In the genomic region with DNA sequence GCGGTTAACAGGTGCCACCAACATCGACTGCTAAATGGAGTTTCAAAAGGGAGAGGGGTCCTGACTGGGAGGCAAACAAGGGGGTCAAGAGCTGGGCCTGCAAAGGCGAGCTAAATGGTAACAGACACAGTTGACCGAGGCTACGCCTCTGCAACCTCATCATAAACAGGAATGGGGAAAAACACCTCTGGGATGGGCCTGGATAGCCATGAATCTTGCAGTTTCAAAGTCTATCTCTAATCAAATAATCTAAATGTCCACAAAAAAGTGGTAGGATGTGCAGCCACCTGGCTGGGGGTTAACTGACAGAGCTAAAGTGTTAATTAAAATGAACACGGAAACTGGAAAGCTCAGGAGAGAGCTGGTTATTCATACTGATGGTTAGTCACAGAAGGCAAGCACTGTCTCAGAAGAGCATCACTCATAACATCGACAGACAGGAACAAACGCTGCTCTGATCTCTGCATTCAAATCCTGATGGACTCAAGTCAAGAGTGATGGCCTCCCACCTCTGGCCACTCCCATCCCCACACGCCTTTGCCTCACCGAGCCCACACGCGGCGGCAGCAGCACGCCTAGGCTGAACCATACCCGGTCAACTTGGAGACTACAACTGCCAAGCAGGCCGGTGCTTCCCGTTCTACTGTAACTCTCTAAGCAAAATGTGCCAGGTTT, we compare ENCODE assay signal across 16 cellular contexts. TPM values are rescaled to one million over a fixed set of nuclear protein-coding genes. Genes with fewer than 3 reads are reported as not detected.
DNase-seq lines count a peak whose midpoint lies in the region; ATAC-seq and TF ChIP-seq lines count a peak whose summit lies in the region.
"Had no signal": no experiment of that assay in that cellular context is flagged by ENCODE, and none has a peak within 500 bp of the region (broad histone marks: within the 10 kb centered on the region; RNA-seq: fewer than 3 reads in every experiment).

No MANE protein-coding gene starts in this region.

- H3K27me3 Mint-ChIP-seq in activated T-cell treated with anti-CD3 and anti-CD28 coated beads, Interleukin-2, amount 50 U/mL, for 24 hours = no peaks in the 10 kb centered on the region
- no peaks in the 10 kb centered on the region for H3K27me3 Mint-ChIP-seq in WTC11 (ENCODE audit: low read depth)
- H3K27me3 Mint-ChIP-seq in immature natural killer cell (ENCODE audit: low read depth in 3 of 3) = peaks cover 0 to 4% (median 3%) of the 10 kb centered on the region in 3 donors
- H3K27me3 Mint-ChIP-seq: activated naive CD4-positive, alpha-beta T cell treated with anti-CD3 and anti-CD28 coated beads, Interleukin-2, amount 10 ng/mL, durations not matched to agents 7 days and 5 days; IgD-negative memory B cell had no signal

- POLR2A ChIA-PET in WTC11 (lab: Charles Lee) = interaction anchor here (1.5 kb wide), 1 partner anchor 11 kb away, joined by 3 read pairs; no protein-coding TSS in a partner anchor

- no peak overlapping the region for H3K4me3 Mint-ChIP-seq in activated T-cell treated with anti-CD3 and anti-CD28 coated beads, Interleukin-2, amount 50 U/mL, for 24 hours
- H3K4me3 Mint-ChIP-seq in WTC11 (no peak overlapping the region), immature natural killer cell (peak overlapping the region; percentile 59 to 79 (median 68))
- H3K4me3 Mint-ChIP-seq in stimulated activated effector memory CD8-positive, alpha-beta T cell treated with anti-CD3 and anti-CD28 coated beads, Interleukin-12 subunit alpha, Interleukin-12 subunit beta, amount 100 ng/mL, for 72 hours = peak overlapping the region; percentile 3
- H3K4me3 Mint-ChIP-seq: activated naive CD4-positive, alpha-beta T cell treated with anti-CD3 and anti-CD28 coated beads, Interleukin-2, amount 10 ng/mL, durations not matched to agents 7 days and 5 days had no signal

- peaks cover 11% of the 10 kb centered on the region for H3K36me3 Mint-ChIP-seq in activated T-cell treated with anti-CD3 and anti-CD28 coated beads, Interleukin-2, amount 50 U/mL, for 24 hours (ENCODE audit: low read depth)
- H3K36me3 Mint-ChIP-seq in WTC11 = no peaks in the 10 kb centered on the region
- peaks cover 0 to 4% (median 3%) of the 10 kb centered on the region in 3 donors for H3K36me3 Mint-ChIP-seq in immature natural killer cell
- H3K36me3 Mint-ChIP-seq in stimulated activated effector memory CD8-positive, alpha-beta T cell treated with anti-CD3 and anti-CD28 coated beads, Interleukin-12 subunit alpha, Interleukin-12 subunit beta, amount 100 ng/mL, for 72 hours = no peaks in the 10 kb centered on the region

- H3K9me3 Mint-ChIP-seq in activated T-cell treated with anti-CD3 and anti-CD28 coated beads, Interleukin-2, amount 50 U/mL, for 24 hours = no peaks in the 10 kb centered on the region
- H3K9me3 Mint-ChIP-seq in WTC11 = no peaks in the 10 kb centered on the region
- no peaks in the 10 kb centered on the region for H3K9me3 Mint-ChIP-seq in immature natural killer cell
- no peaks in the 10 kb centered on the region for H3K9me3 Mint-ChIP-seq in stimulated activated effector memory CD8-positive, alpha-beta T cell treated with anti-CD3 and anti-CD28 coated beads, Interleukin-12 subunit alpha, Interleukin-12 subunit beta, amount 100 ng/mL, for 72 hours
- H3K9me3 Mint-ChIP-seq: activated naive CD4-positive, alpha-beta T cell treated with anti-CD3 and anti-CD28 coated beads, Interleukin-2, amount 10 ng/mL, durations not matched to agents 7 days and 5 days; IgD-negative memory B cell had no signal

- peak overlapping the region; percentile 75 for H3K27ac Mint-ChIP-seq in activated T-cell treated with anti-CD3 and anti-CD28 coated beads, Interleukin-2, amount 50 U/mL, for 24 hours
- 0 out of 2 replicates have a peak overlapping the region, but pooled peaks have one; percentile 2 for H3K27ac Mint-ChIP-seq in WTC11
- H3K27ac Mint-ChIP-seq in immature natural killer cell = peak overlapping the region in 3 of 6 donors; percentile 9 to 79 (median 18)
- H3K27ac Mint-ChIP-seq in stimulated activated effector memory CD8-positive, alpha-beta T cell treated with anti-CD3 and anti-CD28 coated beads, Interleukin-12 subunit alpha, Interleukin-12 subunit beta, amount 100 ng/mL, for 72 hours = no peak overlapping the region
- H3K27ac Mint-ChIP-seq: activated naive CD4-positive, alpha-beta T cell treated with anti-CD3 and anti-CD28 coated beads, Interleukin-2, amount 10 ng/mL, durations not matched to agents 7 days and 5 days had no signal

- H3K36me3 ChIP-seq in MG63 = peaks cover 4% of the 10 kb centered on the region; the same call in 1 of the 2 replicates
- H3K36me3 ChIP-seq: colonic mucosa, ovary had no signal

- ATAC-seq in WTC11 (0 out of 2 replicates have a peak, but pooled peaks have one; percentile 17), HG03521 (IDR thresholded peaks at IDR 0.05; ENCODE audit: unreplicated experiment) (no peak)
- ATAC-seq in stimulated activated effector memory CD8-positive, alpha-beta T cell treated with anti-CD3 and anti-CD28 coated beads, Interleukin-12 subunit alpha, Interleukin-12 subunit beta, amount 100 ng/mL, for 72 hours = peak; percentile 45
- ATAC-seq: Right ventricle myocardium inferior had no signal

- H3K9me3 ChIP-seq in MG63 = no peaks in the 10 kb centered on the region
- H3K9me3 ChIP-seq: colonic mucosa, ovary had no signal

- H3K4me3 ChIP-seq in MG63 = no peak overlapping the region
- H3K4me3 ChIP-seq: colonic mucosa, ovary had no signal

- DNase-seq in activated T-cell treated with anti-CD3 and anti-CD28 coated beads, Interleukin-2, amount 50 U/mL, for 24 hours = no peak
- no peak for DNase-seq in activated T-cell treated with anti-CD3 and anti-CD28 coated beads, Interleukin-2, amount 50 U/mL, for 1 hour
- DNase-seq in WTC11 (ENCODE audit: low spot score) (no peak), immature natural killer cell (no peak), inferior parietal cortex (ENCODE audit: extremely low spot score) (no peak), MG63 (no peak)
- no peak for DNase-seq in stimulated activated effector memory CD8-positive, alpha-beta T cell treated with anti-CD3 and anti-CD28 coated beads, Interleukin-12 subunit alpha, Interleukin-12 subunit beta, amount 100 ng/mL, for 72 hours (ENCODE audit: low spot score in 2 of 2)
- DNase-seq: activated naive CD4-positive, alpha-beta T cell treated with anti-CD3 and anti-CD28 coated beads, Interleukin-2, amount 10 ng/mL, durations not matched to agents 7 days and 5 days; colonic mucosa; kidney; NCI-H1694; ovary; WERI-Rb-1 had no signal

- H3K4me1 Mint-ChIP-seq in activated T-cell treated with anti-CD3 and anti-CD28 coated beads, Interleukin-2, amount 50 U/mL, for 24 hours (ENCODE audit: low read depth) = peaks cover 85% of the 10 kb centered on the region
- peaks cover 40% of the 10 kb centered on the region for H3K4me1 Mint-ChIP-seq in WTC11
- H3K4me1 Mint-ChIP-seq in immature natural killer cell = peaks cover 89 to 92% of the 10 kb centered on the region in 2 donors
- H3K4me1 Mint-ChIP-seq in stimulated activated effector memory CD8-positive, alpha-beta T cell treated with anti-CD3 and anti-CD28 coated beads, Interleukin-12 subunit alpha, Interleukin-12 subunit beta, amount 100 ng/mL, for 72 hours = peaks cover 76% of the 10 kb centered on the region

- no peaks in the 10 kb centered on the region for H3K27me3 ChIP-seq in MG63
- H3K27me3 ChIP-seq: colonic mucosa, ovary had no signal

- no peak for TF ChIP-seq CTCF in WTC11 (IDR thresholded peaks at IDR 0.05)

- CTCF ChIA-PET in WTC11 (lab: Charles Lee) = interaction anchor here (0.8 to 1.7 kb wide), 2 partner anchors 43 to 133 kb away, joined by 3 to 5 read pairs; no protein-coding TSS in a partner anchor

TF ChIP-seq in WTC11, 78 proteins besides CTCF, POLR2A, EP300 and RAD21:
- TF ChIP-seq SOX15 (CRISPR knock-in tag; IDR thresholded peaks at IDR 0.05) (no peak), FOXK1 (CRISPR knock-in tag; IDR thresholded peaks at IDR 0.05) (no peak), ZNF232 (CRISPR knock-in tag; IDR thresholded peaks at IDR 0.05) (no peak)
- TF ChIP-seq, protein P1, sequence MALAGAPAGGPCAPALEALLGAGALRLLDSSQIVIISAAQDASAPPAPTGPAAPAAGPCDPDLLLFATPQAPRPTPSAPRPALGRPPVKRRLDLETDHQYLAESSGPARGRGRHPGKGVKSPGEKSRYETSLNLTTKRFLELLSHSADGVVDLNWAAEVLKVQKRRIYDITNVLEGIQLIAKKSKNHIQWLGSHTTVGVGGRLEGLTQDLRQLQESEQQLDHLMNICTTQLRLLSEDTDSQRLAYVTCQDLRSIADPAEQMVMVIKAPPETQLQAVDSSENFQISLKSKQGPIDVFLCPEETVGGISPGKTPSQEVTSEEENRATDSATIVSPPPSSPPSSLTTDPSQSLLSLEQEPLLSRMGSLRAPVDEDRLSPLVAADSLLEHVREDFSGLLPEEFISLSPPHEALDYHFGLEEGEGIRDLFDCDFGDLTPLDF (CRISPR knock-in tag; IDR thresholded peaks at IDR 0.05) = no peak
- TF ChIP-seq, protein P2, sequence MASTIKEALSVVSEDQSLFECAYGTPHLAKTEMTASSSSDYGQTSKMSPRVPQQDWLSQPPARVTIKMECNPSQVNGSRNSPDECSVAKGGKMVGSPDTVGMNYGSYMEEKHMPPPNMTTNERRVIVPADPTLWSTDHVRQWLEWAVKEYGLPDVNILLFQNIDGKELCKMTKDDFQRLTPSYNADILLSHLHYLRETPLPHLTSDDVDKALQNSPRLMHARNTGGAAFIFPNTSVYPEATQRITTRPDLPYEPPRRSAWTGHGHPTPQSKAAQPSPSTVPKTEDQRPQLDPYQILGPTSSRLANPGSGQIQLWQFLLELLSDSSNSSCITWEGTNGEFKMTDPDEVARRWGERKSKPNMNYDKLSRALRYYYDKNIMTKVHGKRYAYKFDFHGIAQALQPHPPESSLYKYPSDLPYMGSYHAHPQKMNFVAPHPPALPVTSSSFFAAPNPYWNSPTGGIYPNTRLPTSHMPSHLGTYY (CRISPR knock-in tag; IDR thresholded peaks at IDR 0.05) = no peak
- TF ChIP-seq, protein P3, sequence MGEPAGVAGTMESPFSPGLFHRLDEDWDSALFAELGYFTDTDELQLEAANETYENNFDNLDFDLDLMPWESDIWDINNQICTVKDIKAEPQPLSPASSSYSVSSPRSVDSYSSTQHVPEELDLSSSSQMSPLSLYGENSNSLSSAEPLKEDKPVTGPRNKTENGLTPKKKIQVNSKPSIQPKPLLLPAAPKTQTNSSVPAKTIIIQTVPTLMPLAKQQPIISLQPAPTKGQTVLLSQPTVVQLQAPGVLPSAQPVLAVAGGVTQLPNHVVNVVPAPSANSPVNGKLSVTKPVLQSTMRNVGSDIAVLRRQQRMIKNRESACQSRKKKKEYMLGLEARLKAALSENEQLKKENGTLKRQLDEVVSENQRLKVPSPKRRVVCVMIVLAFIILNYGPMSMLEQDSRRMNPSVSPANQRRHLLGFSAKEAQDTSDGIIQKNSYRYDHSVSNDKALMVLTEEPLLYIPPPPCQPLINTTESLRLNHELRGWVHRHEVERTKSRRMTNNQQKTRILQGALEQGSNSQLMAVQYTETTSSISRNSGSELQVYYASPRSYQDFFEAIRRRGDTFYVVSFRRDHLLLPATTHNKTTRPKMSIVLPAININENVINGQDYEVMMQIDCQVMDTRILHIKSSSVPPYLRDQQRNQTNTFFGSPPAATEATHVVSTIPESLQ (CRISPR knock-in tag; IDR thresholded peaks at IDR 0.05) = no peak
TF ChIP-seq in WTC11: peak in this region for 0.

RNA-seq across cellular contexts. Expression of a gene that starts 56.3 kb away (rescaled TPM):
- 46.3 to 53.4 TPM (median 49.6 TPM) in 3 replicates for total RNA-seq in WTC11 (2021)
- 10 to 100 TPM in 1 of 3 donors, 1 to 10 TPM in 1, under 1 TPM in 1; 0.27 to 23.8 (median 3.9) TPM for polyA plus RNA-seq in immature natural killer cell
- 3.7 and 7.0 TPM in 2 replicates for total RNA-seq in MG63 (2014; rRNA removed; shearing (Covaris generic); ENCODE audit: low replicate concordance)

Comparison
In these comparisons a context has a peak if more than half of its experiments do, and no peak if none do; other contexts are left out.
1. H3K4me3 Mint-ChIP-seq: peak in immature natural killer cell (5 of 5) and stimulated activated effector memory CD8-positive, alpha-beta T cell treated with anti-CD3 and anti-CD28 coated beads, Interleukin-12 subunit alpha, Interleukin-12 subunit beta, amount 100 ng/mL, for 72 hours (single experiment); none in activated T-cell treated with anti-CD3 and anti-CD28 coated beads, Interleukin-2, amount 50 U/mL, for 24 hours (single experiment) and WTC11 (single experiment).